In the genomic region with DNA sequence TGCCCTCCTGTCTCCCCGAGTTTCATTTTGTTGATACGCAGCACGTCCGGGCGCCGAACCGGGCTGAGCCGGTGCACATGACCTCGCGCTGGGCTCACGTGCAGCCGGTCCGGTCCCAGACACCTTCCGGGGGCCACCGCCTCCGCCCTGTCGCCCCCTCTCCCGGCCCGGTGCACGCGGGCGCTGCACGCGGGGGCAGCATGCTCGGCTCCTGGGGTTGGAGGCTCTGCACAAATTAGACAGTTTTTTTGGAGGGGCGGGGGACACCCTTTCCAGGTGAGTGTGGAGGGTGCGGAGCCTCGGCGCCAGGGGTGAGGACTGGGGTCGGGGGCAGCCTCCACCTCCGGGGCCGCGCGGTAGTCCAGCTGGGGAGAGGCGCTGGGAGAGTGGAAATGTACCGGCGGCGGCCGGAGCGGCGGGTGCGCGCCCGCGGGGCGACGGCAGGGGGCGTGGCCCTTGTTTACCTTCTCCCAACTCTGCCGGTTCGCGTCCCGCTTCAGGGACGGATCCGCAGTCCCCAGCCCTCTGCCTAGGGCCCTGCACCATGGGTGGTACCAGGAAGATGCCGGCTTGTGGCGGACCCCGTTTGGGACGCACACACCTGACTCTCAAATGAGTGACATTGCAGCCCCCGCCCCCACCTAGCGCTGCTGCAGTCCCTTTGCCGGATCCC, we compare ENCODE assay signal across 1 cellular context.
TF ChIP-seq lines count a peak whose summit lies in the region.

No MANE protein-coding gene starts in this region.

TF ChIP-seq in A549, 52 proteins besides CTCF, POLR2A, EP300 and RAD21 (continued from another document):
- TF ChIP-seq RFX5 (IDR thresholded peaks at IDR 0.05) (no peak), BHLHE40 (IDR thresholded peaks at IDR 0.05; ENCODE audit: low read depth, low read length) (peak; percentile 85), NFE2L2 (conservative IDR thresholded peaks at IDR 0.05; ENCODE audit: low read length) (no peak), ZFP36 (IDR thresholded peaks at IDR 0.05; ENCODE audit: borderline replicate concordance, partially characterized antibody) (no peak), NPAS2 (CRISPR knock-in tag; IDR thresholded peaks at IDR 0.05; ENCODE audit: borderline replicate concordance) (no peak), ZC3H11A (IDR thresholded peaks at IDR 0.05) (no peak), HOXB13 (CRISPR knock-in tag; IDR thresholded peaks at IDR 0.05; ENCODE audit: low read depth) (no peak), POLR2AphosphoS2 (conservative IDR thresholded peaks at IDR 0.05; ENCODE audit: low read length) (no peak), NR3C1 (IDR thresholded peaks at IDR 0.05) (no peak), E2F6 (IDR thresholded peaks at IDR 0.05; ENCODE audit: borderline replicate concordance, low read depth) (no peak), ZNF302 (CRISPR knock-in tag; IDR thresholded peaks at IDR 0.05) (no peak), KDM5A (IDR thresholded peaks at IDR 0.05) (no peak), ATOH8 (CRISPR knock-in tag; IDR thresholded peaks at IDR 0.05; ENCODE audit: low read depth) (no peak), KDM1A (IDR thresholded peaks at IDR 0.05; ENCODE audit: low read depth) (no peak), TP53 (CRISPR knock-in tag; IDR thresholded peaks at IDR 0.05) (no peak), TFCP2L1 (CRISPR knock-in tag; IDR thresholded peaks at IDR 0.05) (peak; percentile 24), MYC (IDR thresholded peaks at IDR 0.05; ENCODE audit: borderline replicate concordance, low read length) (peak; percentile 87), CBX2 (IDR thresholded peaks at IDR 0.05; ENCODE audit: borderline replicate concordance, low read depth) (no peak), RNF2 (IDR thresholded peaks at IDR 0.05; ENCODE audit: borderline replicate concordance, low read depth) (no peak), EHF (CRISPR knock-in tag; IDR thresholded peaks at IDR 0.05) (no peak), EHMT2 (IDR thresholded peaks at IDR 0.05; ENCODE audit: low read depth) (no peak), JUNB (IDR thresholded peaks at IDR 0.05) (no peak), MAFK (IDR thresholded peaks at IDR 0.05; ENCODE audit: partially characterized antibody) (no peak), HEYL (CRISPR knock-in tag; IDR thresholded peaks at IDR 0.05) (no peak), CHD4 (IDR thresholded peaks at IDR 0.05; ENCODE audit: borderline replicate concordance) (no peak)
- TF ChIP-seq, protein P1, sequence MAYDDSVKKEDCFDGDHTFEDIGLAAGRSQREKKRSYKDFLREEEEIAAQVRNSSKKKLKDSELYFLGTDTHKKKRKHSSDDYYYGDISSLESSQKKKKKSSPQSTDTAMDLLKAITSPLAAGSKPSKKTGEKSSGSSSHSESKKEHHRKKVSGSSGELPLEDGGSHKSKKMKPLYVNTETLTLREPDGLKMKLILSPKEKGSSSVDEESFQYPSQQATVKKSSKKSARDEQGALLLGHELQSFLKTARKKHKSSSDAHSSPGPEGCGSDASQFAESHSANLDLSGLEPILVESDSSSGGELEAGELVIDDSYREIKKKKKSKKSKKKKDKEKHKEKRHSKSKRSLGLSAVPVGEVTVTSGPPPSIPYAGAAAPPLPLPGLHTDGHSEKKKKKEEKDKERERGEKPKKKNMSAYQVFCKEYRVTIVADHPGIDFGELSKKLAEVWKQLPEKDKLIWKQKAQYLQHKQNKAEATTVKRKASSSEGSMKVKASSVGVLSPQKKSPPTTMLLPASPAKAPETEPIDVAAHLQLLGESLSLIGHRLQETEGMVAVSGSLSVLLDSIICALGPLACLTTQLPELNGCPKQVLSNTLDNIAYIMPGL (CRISPR knock-in tag; IDR thresholded peaks at IDR 0.05; ENCODE audit: borderline replicate concordance): no peak; the same call in 1 of the 2 replicates
- TF ChIP-seq, protein P2, sequence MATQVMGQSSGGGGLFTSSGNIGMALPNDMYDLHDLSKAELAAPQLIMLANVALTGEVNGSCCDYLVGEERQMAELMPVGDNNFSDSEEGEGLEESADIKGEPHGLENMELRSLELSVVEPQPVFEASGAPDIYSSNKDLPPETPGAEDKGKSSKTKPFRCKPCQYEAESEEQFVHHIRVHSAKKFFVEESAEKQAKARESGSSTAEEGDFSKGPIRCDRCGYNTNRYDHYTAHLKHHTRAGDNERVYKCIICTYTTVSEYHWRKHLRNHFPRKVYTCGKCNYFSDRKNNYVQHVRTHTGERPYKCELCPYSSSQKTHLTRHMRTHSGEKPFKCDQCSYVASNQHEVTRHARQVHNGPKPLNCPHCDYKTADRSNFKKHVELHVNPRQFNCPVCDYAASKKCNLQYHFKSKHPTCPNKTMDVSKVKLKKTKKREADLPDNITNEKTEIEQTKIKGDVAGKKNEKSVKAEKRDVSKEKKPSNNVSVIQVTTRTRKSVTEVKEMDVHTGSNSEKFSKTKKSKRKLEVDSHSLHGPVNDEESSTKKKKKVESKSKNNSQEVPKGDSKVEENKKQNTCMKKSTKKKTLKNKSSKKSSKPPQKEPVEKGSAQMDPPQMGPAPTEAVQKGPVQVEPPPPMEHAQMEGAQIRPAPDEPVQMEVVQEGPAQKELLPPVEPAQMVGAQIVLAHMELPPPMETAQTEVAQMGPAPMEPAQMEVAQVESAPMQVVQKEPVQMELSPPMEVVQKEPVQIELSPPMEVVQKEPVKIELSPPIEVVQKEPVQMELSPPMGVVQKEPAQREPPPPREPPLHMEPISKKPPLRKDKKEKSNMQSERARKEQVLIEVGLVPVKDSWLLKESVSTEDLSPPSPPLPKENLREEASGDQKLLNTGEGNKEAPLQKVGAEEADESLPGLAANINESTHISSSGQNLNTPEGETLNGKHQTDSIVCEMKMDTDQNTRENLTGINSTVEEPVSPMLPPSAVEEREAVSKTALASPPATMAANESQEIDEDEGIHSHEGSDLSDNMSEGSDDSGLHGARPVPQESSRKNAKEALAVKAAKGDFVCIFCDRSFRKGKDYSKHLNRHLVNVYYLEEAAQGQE (IDR thresholded peaks at IDR 0.05): no peak
- TF ChIP-seq, protein P3, sequence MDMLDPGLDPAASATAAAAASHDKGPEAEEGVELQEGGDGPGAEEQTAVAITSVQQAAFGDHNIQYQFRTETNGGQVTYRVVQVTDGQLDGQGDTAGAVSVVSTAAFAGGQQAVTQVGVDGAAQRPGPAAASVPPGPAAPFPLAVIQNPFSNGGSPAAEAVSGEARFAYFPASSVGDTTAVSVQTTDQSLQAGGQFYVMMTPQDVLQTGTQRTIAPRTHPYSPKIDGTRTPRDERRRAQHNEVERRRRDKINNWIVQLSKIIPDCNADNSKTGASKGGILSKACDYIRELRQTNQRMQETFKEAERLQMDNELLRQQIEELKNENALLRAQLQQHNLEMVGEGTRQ (IDR thresholded peaks at IDR 0.05): peak; percentile 75
- TF ChIP-seq, protein P4, sequence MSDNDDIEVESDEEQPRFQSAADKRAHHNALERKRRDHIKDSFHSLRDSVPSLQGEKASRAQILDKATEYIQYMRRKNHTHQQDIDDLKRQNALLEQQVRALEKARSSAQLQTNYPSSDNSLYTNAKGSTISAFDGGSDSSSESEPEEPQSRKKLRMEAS (IDR thresholded peaks at IDR 0.05): peak; percentile 83
